In genomic region chr17:16199093-16199492, GRCh38 we compare ENCODE assay signal across 10 cellular contexts. TPM values are rescaled to one million over a fixed set of nuclear protein-coding genes. Genes with fewer than 3 reads are reported as not detected.
DNase-seq lines count a peak whose midpoint lies in the region; ATAC-seq, FAIRE-seq and TF ChIP-seq lines count a peak whose summit lies in the region.
"Had no signal": no experiment of that assay in that cellular context is flagged by ENCODE, and none has a peak within 500 bp of the region (broad histone marks: within the 10 kb centered on the region; RNA-seq: fewer than 3 reads in every experiment).

No MANE protein-coding gene starts in this region.

- no peaks in the 10 kb centered on the region for H3K9me3 ChIP-seq in kidney (ENCODE audit: control insufficient read depth in 1 of 2, low read length in 2 of 2)
- H3K9me3 ChIP-seq in upper lobe of right lung = no peaks in the 10 kb centered on the region
- no peaks in the 10 kb centered on the region for H3K9me3 ChIP-seq in suprapubic skin

- DNase-seq in left ventricle myocardium superior (no peak), Right ventricle myocardium inferior (ENCODE audit: missing footprints) (no peak), kidney (no peak), upper lobe of right lung (no peak), NCI-H345 treated with DMSO at 0.1 percent for 48 hours (lab: John Stamatoyannopoulos, UW; ENCODE audit: unreplicated experiment) (no peak), NCI-H1048 (lab: John Stamatoyannopoulos, UW) (no peak), suprapubic skin (ENCODE audit: low spot score in 2 of 2) (no peak)
- DNase-seq: stimulated activated naive CD4-positive, alpha-beta T cell had no signal

- TF ChIP-seq POLR2A in suprapubic skin (IDR thresholded peaks at IDR 0.05) = no peak

- H3K4me3 ChIP-seq in kidney (ENCODE audit: low read length in 2 of 2) = peak overlapping the region in 1 of 2 donors; percentile 31
- no peak overlapping the region for H3K4me3 ChIP-seq in upper lobe of right lung
- H3K4me3 ChIP-seq in suprapubic skin = no peak overlapping the region

- ATAC-seq in left ventricle myocardium superior (peak; percentile 28), Right ventricle myocardium inferior (no peak), upper lobe of right lung (no peak)
- ATAC-seq: Panc1 had no signal

- H3K27me3 ChIP-seq in upper lobe of right lung (no peaks in the 10 kb centered on the region), suprapubic skin (no peaks in the 10 kb centered on the region)

- WGBS in suprapubic skin = 57% methylated on average over 6 of the region's 6 CpGs

- H3K27ac ChIP-seq in VCaP (peak overlapping the region; percentile 9; the same call in 1 of the 2 replicates), kidney (ENCODE audit: low read depth in 2 of 2, low read length in 2 of 2) (peak overlapping the region; percentile 40 to 48), upper lobe of right lung (peak overlapping the region; percentile 42), suprapubic skin (no peak overlapping the region)

- H3K36me3 ChIP-seq in kidney (ENCODE audit: control insufficient read depth in 1 of 2, insufficient read depth in 2 of 2, low read length in 2 of 2) = peaks cover 0 to 3% of the 10 kb centered on the region in 2 donors
- H3K36me3 ChIP-seq in upper lobe of right lung = peaks cover 4% of the 10 kb centered on the region
- peaks cover 14% of the 10 kb centered on the region for H3K36me3 ChIP-seq in suprapubic skin

- FAIRE-seq in kidney (lab: Jason Lieb, UNC) = no peak

- intact Hi-C loops in left ventricle myocardium superior (cut with micrococcal nuclease) (no loop called here), Right ventricle myocardium inferior (cut with DNase I) (no loop called here), kidney (cut with DNase I) (no loop called here), upper lobe of right lung (cut with DNase I) (no loop called here)

- TF ChIP-seq CTCF in VCaP (conservative IDR thresholded peaks at IDR 0.05) = no peak
- TF ChIP-seq CTCF in kidney (IDR thresholded peaks at IDR 0.05; ENCODE audit: borderline replicate concordance, extremely low read depth, insufficient read depth) = no peak
- no peak for TF ChIP-seq CTCF in upper lobe of right lung (IDR thresholded peaks at IDR 0.05)
- TF ChIP-seq CTCF in suprapubic skin (IDR thresholded peaks at IDR 0.05) = no peak

- H3K9ac ChIP-seq in kidney (ENCODE audit: low read length in 2 of 2) = no peak overlapping the region

- H3K4me1 ChIP-seq in kidney (ENCODE audit: control insufficient read depth in 1 of 2, insufficient read depth in 1 of 2, low read depth in 1 of 2, low read length in 2 of 2) = peaks cover 3 to 21% of the 10 kb centered on the region in 2 donors
- peaks cover 40% of the 10 kb centered on the region for H3K4me1 ChIP-seq in upper lobe of right lung
- peaks cover 30% of the 10 kb centered on the region for H3K4me1 ChIP-seq in suprapubic skin

- TF ChIP-seq EP300 in suprapubic skin (IDR thresholded peaks at IDR 0.05) = no peak

RNA-seq across cellular contexts. Expression of gene NCOR1, which starts 16.2 kb away (rescaled TPM):
- total RNA-seq in left ventricle myocardium superior (62.5 TPM), Right ventricle myocardium inferior (60.7 TPM), kidney (136 TPM), upper lobe of right lung (138 TPM), suprapubic skin (100 to 1,000 TPM; 136 to 320 (median 177) TPM)
- polyA plus RNA-seq in kidney (ENCODE audit: insufficient read depth, low read depth, low replicate concordance) = 44.9 TPM

RNA-seq across cellular contexts. Expression of gene PIGL, which starts 17.9 kb away (rescaled TPM):
- total RNA-seq in left ventricle myocardium superior (6.3 TPM), Right ventricle myocardium inferior (5.4 TPM), kidney (33.5 TPM), upper lobe of right lung (29.5 TPM), suprapubic skin (100 to 1,000 TPM in 1 of 4 donors, 10 to 100 TPM in 3; 59.5 to 287 (median 76.6) TPM)
- 13.6 TPM for polyA plus RNA-seq in kidney (ENCODE audit: insufficient read depth, low read depth, low replicate concordance)
